34 cellular contexts compared by ENCODE assay signal in the genomic region with DNA sequence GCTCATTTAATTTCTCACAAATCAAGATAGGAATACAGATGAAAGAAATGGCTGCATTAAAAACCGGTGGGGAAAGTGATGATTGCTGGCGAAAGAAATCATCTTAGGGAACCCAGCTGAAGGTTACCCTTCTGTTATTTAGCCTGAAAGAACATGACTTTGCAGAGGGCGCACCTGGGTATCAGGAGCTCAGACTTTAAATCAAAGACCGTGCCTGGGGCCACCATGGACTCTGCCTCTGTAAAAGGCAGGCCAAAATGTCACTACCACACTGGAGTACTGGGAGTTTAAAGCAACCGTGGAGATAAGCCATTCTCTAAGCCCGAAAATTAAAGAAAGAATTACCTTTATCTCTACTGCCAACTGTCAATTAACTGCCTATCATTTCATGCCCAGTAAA.
"Had no signal": no experiment of that assay in that cellular context is flagged by ENCODE, and none has a peak within 500 bp of the region (broad histone marks: within the 10 kb centered on the region; RNA-seq: fewer than 3 reads in every experiment).

No MANE protein-coding gene starts in this region.

- H3K27me3 ChIP-seq: adrenal gland, ascending aorta, body of pancreas, brain microvascular endothelial cell, cardiac muscle cell had no signal

- ATAC-seq: activated naive CD4-positive, alpha-beta T cell treated with anti-CD3 and anti-CD28 coated beads, Interleukin-2, amount 50 U/mL, for 72 hours; activated naive CD8-positive, alpha-beta T cell treated with anti-CD3 and anti-CD28 coated beads, Interleukin-2, amount 50 U/mL, for 24 hours; activated T-cell treated with anti-CD3 and anti-CD28 coated beads, Interleukin-2, amount 50 U/mL, for 4 hours; activated T-cell treated with anti-CD3 and anti-CD28 coated beads, Interleukin-2, amount 50 U/mL, for 72 hours; activated T-helper 17 cell treated with anti-CD3 and anti-CD28 coated beads, Interleukin-2, amount 50 U/mL, for 72 hours; body of pancreas had no signal

- H3K4me3 ChIP-seq: adrenal gland, ascending aorta, body of pancreas, breast epithelium, cardiac muscle cell had no signal

- H3K36me3 ChIP-seq: adrenal gland, ascending aorta, brain microvascular endothelial cell, breast epithelium, cardiac muscle cell had no signal

- H3K4me1 ChIP-seq: adrenal gland, ascending aorta, body of pancreas, breast epithelium had no signal

- H3K27ac ChIP-seq: adrenal gland, ascending aorta, body of pancreas, brain microvascular endothelial cell, breast epithelium, cardiac muscle cell had no signal

- H3K9me3 ChIP-seq: adrenal gland, ascending aorta, body of pancreas, breast epithelium had no signal

- DNase-seq: activated effector memory CD4-positive, alpha-beta T cell treated with anti-CD3 and anti-CD28 coated beads, Interleukin-2, amount 50 U/mL, for 16 hours; activated effector memory CD4-positive, alpha-beta T cell treated with Interleukin-2 at 50 U/mL for 16 hours; activated gamma-delta T cell; activated gamma-delta T cell treated with Interleukin-2 at 50 U/mL for 16 hours; activated naive CD4-positive, alpha-beta T cell; activated naive CD4-positive, alpha-beta T cell treated with anti-CD3 and anti-CD28 coated beads for 36 hours; activated naive CD4-positive, alpha-beta T cell treated with anti-CD3 and anti-CD28 coated beads, Interleukin-2, amount 10 ng/mL, durations not matched to agents 7 days and 5 days; activated naive CD4-positive, alpha-beta T cell treated with anti-CD3 and anti-CD28 coated beads, Interleukin-2, amount 50 U/mL, for 16 hours; activated naive CD4-positive, alpha-beta T cell treated with Interleukin-2 at 50 U/mL for 16 hours; activated naive CD8-positive, alpha-beta T cell treated with anti-CD3 and anti-CD28 coated beads for 36 hours; activated naive CD8-positive, alpha-beta T cell treated with anti-CD3 and anti-CD28 coated beads, Interleukin-2, amount 10 ng/mL, durations not matched to agents 7 days and 5 days; activated naive CD8-positive, alpha-beta T cell treated with anti-CD3 and anti-CD28 coated beads, Interleukin-2, amount 50 U/mL, for 24 hours; activated T-cell treated with anti-CD3 and anti-CD28 coated beads, Interleukin-2, amount 50 U/mL, for 1 hour; activated T-cell treated with anti-CD3 and anti-CD28 coated beads, Interleukin-2, amount 50 U/mL, for 24 hours; activated T-cell treated with anti-CD3 and anti-CD28 coated beads, Interleukin-2, amount 50 U/mL, for 4 hours; activated T-cell treated with anti-CD3 and anti-CD28 coated beads, Interleukin-2, amount 50 U/mL, for 48 hours; activated T-cell treated with anti-CD3 and anti-CD28 coated beads, Interleukin-2, amount 50 U/mL, for 72 hours; adrenal gland; amniotic stem cell; amygdala; anterior cingulate cortex; aorta; body of pancreas; brain microvascular endothelial cell; caudate nucleus; central memory CD4-positive, alpha-beta T cell; cerebellar nuclear complex had no signal

- FAIRE-seq: astrocyte, bronchial epithelial cell had no signal
